In genomic region chr3:49021813-49022720, GRCh38 we compare ENCODE assay signal across 8 cellular contexts. TPM values are rescaled to one million over a fixed set of nuclear protein-coding genes. Genes with fewer than 3 reads are reported as not detected.
DNase-seq lines count a peak whose midpoint lies in the region; ATAC-seq, FAIRE-seq and TF ChIP-seq lines count a peak whose summit lies in the region.

A gene with protein sequence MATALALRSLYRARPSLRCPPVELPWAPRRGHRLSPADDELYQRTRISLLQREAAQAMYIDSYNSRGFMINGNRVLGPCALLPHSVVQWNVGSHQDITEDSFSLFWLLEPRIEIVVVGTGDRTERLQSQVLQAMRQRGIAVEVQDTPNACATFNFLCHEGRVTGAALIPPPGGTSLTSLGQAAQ (plus strand): TSS chr3:49022121. CDS start chr3:49022145, 24 bp downstream.

- H3K4me1 ChIP-seq in A549 (peaks cover 25% of the 10 kb centered on the region), iPS-18a (ENCODE audit: control insufficient read depth, low read depth, low read length) (peaks cover 6% of the 10 kb centered on the region), skeletal muscle tissue (ENCODE audit: control insufficient read depth in 3 of 3, insufficient read depth in 3 of 3, low read length in 3 of 3) (peaks cover 44 to 77% (median 60%) of the 10 kb centered on the region in 3 donors)

- TF ChIP-seq EP300 in A549 (IDR thresholded peaks at IDR 0.05): no peak

- H3K36me3 ChIP-seq in iPS-18a (ENCODE audit: control insufficient read depth, low read depth, low read length) (peaks cover 39% of the 10 kb centered on the region), skeletal muscle tissue (ENCODE audit: control insufficient read depth in 3 of 3, insufficient read depth in 3 of 3, low read length in 3 of 3) (peaks cover 35 to 46% (median 42%) of the 10 kb centered on the region in 3 donors)

- no peaks in the 10 kb centered on the region for H3K27me3 ChIP-seq in iPS-18a (ENCODE audit: control insufficient read depth, insufficient read depth, low read length)
- H3K27me3 ChIP-seq in skeletal muscle tissue (ENCODE audit: control insufficient read depth in 3 of 3, insufficient read depth in 3 of 3, low read length in 3 of 3): no peaks in the 10 kb centered on the region

- POLR2A ChIA-PET in A549 (lab: Yijun Ruan, JAX): interaction anchor here (0.8 to 4.6 kb wide), 13 partner anchors 7 to 427 kb away, joined by 3 to 57 read pairs (median 6); partner anchors contain the start of genes IMPDH2, LAMB2, NCKIPSD and P4HTM

- peak; percentile 63 to 96 for DNase-seq in A549 (ENCODE audit: low read depth in 1 of 2, low spot score in 1 of 2)
- peak; percentile 89 for DNase-seq in NCI-H2107 (lab: John Stamatoyannopoulos, UW)
- peak; percentile 92 for DNase-seq in UCSD-AML1 (lab: John Stamatoyannopoulos, UW; ENCODE audit: unreplicated experiment)

- TF ChIP-seq CTCF in A549 (IDR thresholded peaks at IDR 0.05): peak; percentile 71
- TF ChIP-seq CTCF in brain (conservative IDR thresholded peaks at IDR 0.05): peak; percentile 92 to 98

- H3K9ac ChIP-seq in iPS-18a (ENCODE audit: low read length) (peak within 1 kb of the TSS; percentile 89), skeletal muscle tissue (ENCODE audit: low read depth in 1 of 3, low read length in 3 of 3) (peak within 1 kb of the TSS; percentile 97 to 99 (median 99))

- FAIRE-seq in A549 (lab: Jason Lieb, UNC): no peak

- H3K36me3 Mint-ChIP-seq in brain: peaks cover 38% of the 10 kb centered on the region

- peaks cover 7% of the 10 kb centered on the region for H3K27me3 Mint-ChIP-seq in brain

- H3K4me3 ChIP-seq in A549: peak within 1 kb of the TSS; percentile 76
- H3K4me3 ChIP-seq in iPS-18a (ENCODE audit: low read length): peak within 1 kb of the TSS; percentile 67
- H3K4me3 ChIP-seq in skeletal muscle tissue (ENCODE audit: low read length in 3 of 3): peak within 1 kb of the TSS; percentile 98 to 99 (median 98)

- no peak for TF ChIP-seq RAD21 in A549 (conservative IDR thresholded peaks at IDR 0.05 in 1 of 2, IDR thresholded peaks at IDR 0.05 in 1 of 2)

- WGBS in A549 (ENCODE audit: missing lambda C conversion rate): 10% methylated on average over 4 of the region's 83 CpGs

- no peaks in the 10 kb centered on the region for H3K9me3 ChIP-seq in A549
- no peaks in the 10 kb centered on the region for H3K9me3 ChIP-seq in iPS-18a (ENCODE audit: control insufficient read depth, low read depth, low read length)
- H3K9me3 ChIP-seq in skeletal muscle tissue (ENCODE audit: control insufficient read depth in 3 of 3, low read length in 3 of 3): no peaks in the 10 kb centered on the region

- peak within 1 kb of the TSS; percentile 82 for H3K4me2 ChIP-seq in A549

- TF ChIP-seq POLR2A in A549 (IDR thresholded peaks at IDR 0.05; ENCODE audit: low read length): peak; percentile 93

- H3K4me3 Mint-ChIP-seq in brain: peak within 1 kb of the TSS; percentile 94 to 98 (median 97)

- H3K27ac ChIP-seq in A549 (peak within 1 kb of the TSS; percentile 98 to 100), iPS-18a (ENCODE audit: low read length) (peak within 1 kb of the TSS; percentile 72), skeletal muscle tissue (ENCODE audit: low read depth, low read length) (peak within 1 kb of the TSS; percentile 99)

- H3K27ac Mint-ChIP-seq in brain: peak within 1 kb of the TSS; percentile 96 to 99 (median 98)

- peaks cover 59% of the 10 kb centered on the region for H3K4me1 Mint-ChIP-seq in brain

- CTCF ChIA-PET in A549 (lab: Yijun Ruan, JAX): interaction anchor here (0.6 to 30.1 kb wide), 19 partner anchors 10 to 459 kb away, joined by 3 to 385 read pairs (median 4); partner anchors contain the start of genes P4HTM, UCN2 and WDR6

- H3K9me3 Mint-ChIP-seq in brain: no peaks in the 10 kb centered on the region

- peak; percentile 69 to 83 for ATAC-seq in A549
- ATAC-seq in GM18517 (IDR thresholded peaks at IDR 0.05; ENCODE audit: unreplicated experiment): peak; percentile 60
- peak; percentile 48 for ATAC-seq in HG03039 (IDR thresholded peaks at IDR 0.05; ENCODE audit: unreplicated experiment)

TF ChIP-seq in A549, 52 proteins besides CTCF, POLR2A, EP300 and RAD21:
- TF ChIP-seq HOXB5 (CRISPR knock-in tag; IDR thresholded peaks at IDR 0.05) (no peak), KDM5A (IDR thresholded peaks at IDR 0.05) (0 out of 2 replicates have a peak, but pooled peaks have one; percentile 25), REST (IDR thresholded peaks at IDR 0.05) (peak; percentile 56), MYC (IDR thresholded peaks at IDR 0.05; ENCODE audit: borderline replicate concordance, low read length) (peak; percentile 51; the same call in 1 of the 2 replicates), FOSL2 (IDR thresholded peaks at IDR 0.05) (no peak), FOSL2 (CRISPR knock-in tag; IDR thresholded peaks at IDR 0.05) (no peak), PHF8 (IDR thresholded peaks at IDR 0.05; ENCODE audit: borderline replicate concordance, low read depth) (peak; percentile 69)
- TF ChIP-seq, protein P1, sequence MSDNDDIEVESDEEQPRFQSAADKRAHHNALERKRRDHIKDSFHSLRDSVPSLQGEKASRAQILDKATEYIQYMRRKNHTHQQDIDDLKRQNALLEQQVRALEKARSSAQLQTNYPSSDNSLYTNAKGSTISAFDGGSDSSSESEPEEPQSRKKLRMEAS (IDR thresholded peaks at IDR 0.05): peak; percentile 66
- TF ChIP-seq, protein P2, sequence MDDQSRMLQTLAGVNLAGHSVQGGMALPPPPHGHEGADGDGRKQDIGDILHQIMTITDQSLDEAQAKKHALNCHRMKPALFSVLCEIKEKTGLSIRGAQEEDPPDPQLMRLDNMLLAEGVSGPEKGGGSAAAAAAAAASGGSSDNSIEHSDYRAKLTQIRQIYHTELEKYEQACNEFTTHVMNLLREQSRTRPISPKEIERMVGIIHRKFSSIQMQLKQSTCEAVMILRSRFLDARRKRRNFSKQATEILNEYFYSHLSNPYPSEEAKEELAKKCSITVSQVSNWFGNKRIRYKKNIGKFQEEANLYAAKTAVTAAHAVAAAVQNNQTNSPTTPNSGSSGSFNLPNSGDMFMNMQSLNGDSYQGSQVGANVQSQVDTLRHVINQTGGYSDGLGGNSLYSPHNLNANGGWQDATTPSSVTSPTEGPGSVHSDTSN (IDR thresholded peaks at IDR 0.05): no peak

RNA-seq across cellular contexts. Expression of the gene that starts here (rescaled TPM):
- polyA plus RNA-seq in A549 (2011; rRNA removed) (44.3 and 46.5 TPM in 2 replicates), A549 (2017; fragmentation: RNase III; extraction: RNeasy Plus Mini Kit Qiagen cat#74134 plus additional on column Dnase treatment) (68.1 to 76.9 TPM (median 71.4 TPM) in 3 replicates), brain (ENCODE audit: insufficient read depth, low read depth, low replicate concordance) (165 TPM)
- 117 and 142 TPM in 2 replicates for polyA plus RNA-seq in A549 (2012; cell fraction: cytosol; rRNA removed)
- polyA plus RNA-seq in A549 (2012; cell fraction: nucleus; rRNA removed): 75.9 and 117 TPM in 2 replicates
- polyA minus RNA-seq in A549 (2011; rRNA and poly(A)+ RNA removed): 52.6 and 55.7 TPM in 2 replicates
- total RNA-seq in skeletal muscle tissue: 39.1 TPM

Comparison
In these comparisons a context has a peak if more than half of its experiments do, and no peak if none do; other contexts are left out.
1. Peak in every context shown above with its lines: DNase-seq, ATAC-seq, H3K4me3 ChIP-seq and H3K27ac ChIP-seq.